Comparison of ENCODE assay signal across 9 cellular contexts in the genomic region with DNA sequence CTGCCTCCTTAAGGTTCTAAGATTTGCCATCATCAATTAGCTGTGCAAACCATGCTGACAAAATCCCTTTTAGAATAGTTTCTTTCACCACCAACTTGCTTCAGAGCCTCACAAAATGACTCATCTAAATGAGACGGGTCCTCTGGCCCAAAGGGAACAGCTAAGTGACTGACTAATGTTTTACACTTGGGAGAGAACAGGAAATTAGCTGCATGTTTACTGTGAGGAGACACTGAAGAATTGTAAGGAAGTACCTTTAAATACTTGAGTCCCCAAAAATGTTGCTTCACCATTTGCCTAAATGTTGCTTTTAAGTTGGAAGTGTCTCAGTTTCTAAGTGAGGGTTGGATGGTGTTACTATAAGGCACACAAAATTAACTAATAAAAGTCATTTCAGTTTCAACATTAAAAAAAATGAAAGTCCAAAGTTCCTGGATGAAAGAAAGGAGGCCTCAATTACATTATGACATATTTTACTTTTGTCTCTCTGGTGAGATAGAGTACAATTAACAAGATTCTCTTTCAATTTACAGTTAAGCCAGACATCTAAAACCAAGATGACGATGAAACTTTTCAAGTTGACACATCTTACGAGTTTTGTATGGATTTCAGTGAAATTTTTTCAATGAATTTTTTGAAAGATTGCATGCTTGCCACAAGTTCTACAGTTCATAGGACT.
A peak's percentile ranks its signal among the peaks of the same experiment; 100 is the strongest.
DNase-seq lines count a peak whose midpoint lies in the region; ATAC-seq, FAIRE-seq and TF ChIP-seq lines count a peak whose summit lies in the region.
"Had no signal": no experiment of that assay in that cellular context is flagged by ENCODE, and none has a peak within 500 bp of the region (broad histone marks: within the 10 kb centered on the region; RNA-seq: fewer than 3 reads in every experiment).

No MANE protein-coding gene starts in this region.

- DNase-seq in GM18507 (ENCODE audit: extremely low spot score, insufficient read length, low read depth) (no peak), SK-MEL-5 (ENCODE audit: low read depth, low spot score) (peak; percentile 39), iPS-NIHi7 (ENCODE audit: extremely low spot score) (peak; percentile 19), inferior parietal cortex (ENCODE audit: extremely low spot score) (no peak), BE2C (no peak), D341Med (ENCODE audit: low spot score) (no peak), COLO668 (lab: John Stamatoyannopoulos, UW; ENCODE audit: unreplicated experiment) (no peak)
- DNase-seq: left cardiac atrium had no signal

- H3K36me3 ChIP-seq in BE2C: no peaks in the 10 kb centered on the region

- peak; percentile 73 for FAIRE-seq in GM18507 (lab: Jason Lieb, UNC)

- H3K9me3 ChIP-seq in BE2C: no peaks in the 10 kb centered on the region

- peak; percentile 68 for ATAC-seq in HG02852 (IDR thresholded peaks at IDR 0.05; ENCODE audit: unreplicated experiment)

- H3K4me3 ChIP-seq in BE2C (ENCODE audit: low read depth, low read length): no peak overlapping the region

- no peaks in the 10 kb centered on the region for H3K27me3 ChIP-seq in BE2C

- no peaks in the 10 kb centered on the region for H3K4me1 ChIP-seq in BE2C

- in situ Hi-C loops in SK-MEL-5 (cut with HindIII; ENCODE audit: low pct_unique_long_range_greater_than_20kb, low sequenced_read_pairs): no loop called here

- TF ChIP-seq CTCF in BE2C (IDR thresholded peaks at IDR 0.05; ENCODE audit: low read depth, low read length): no peak

Comparison
In these comparisons a context has a peak if more than half of its experiments do, and no peak if none do; other contexts are left out.
1. DNase-seq: peak in SK-MEL-5 (single experiment) and iPS-NIHi7 (single experiment); none in GM18507 (single experiment), inferior parietal cortex (single experiment), BE2C (single experiment), D341Med (single experiment) and COLO668 (single experiment).